Comparison of ENCODE assay signal across 21 cellular contexts in genomic region chr4:16513876-16514275, GRCh38.
"Had no signal": no experiment of that assay in that cellular context is flagged by ENCODE, and none has a peak within 500 bp of the region (broad histone marks: within the 10 kb centered on the region; RNA-seq: fewer than 3 reads in every experiment).

No MANE protein-coding gene starts in this region.

- H3K27me3 ChIP-seq: esophagus squamous epithelium, gastroesophageal sphincter, neutrophil, right atrium auricular region, sigmoid colon, testis, tibial nerve had no signal

- FAIRE-seq: endometrium, islet of Langerhans had no signal

- H3K36me3 Mint-ChIP-seq: naive thymus-derived CD8-positive, alpha-beta T cell had no signal

- H3K4me3 ChIP-seq: esophagus squamous epithelium, gastroesophageal sphincter, mucosa of descending colon, right atrium auricular region, sigmoid colon, skin epidermis, testis, tibial nerve had no signal

- H3K4me1 ChIP-seq: sigmoid colon, testis had no signal

- ATAC-seq: gastroesophageal sphincter; left lobe of liver; mucosa of descending colon; naive thymus-derived CD8-positive, alpha-beta T cell; stimulated activated naive B cell treated with anti-CD40 and anti-IgM and Interleukin-4, amounts not matched to agents 10 μg/mL and 1 μg/mL and 100 μg/mL, for 72 hours; stimulated activated naive CD8-positive, alpha-beta T cell treated with anti-CD3 and anti-CD28 coated beads, Interleukin-15, amount 100 ng/mL, for 72 hours had no signal

- H3K4me1 Mint-ChIP-seq: naive thymus-derived CD8-positive, alpha-beta T cell; stimulated activated naive B cell treated with anti-CD40 and anti-IgM and Interleukin-4, amounts not matched to agents 10 μg/mL and 1 μg/mL and 100 μg/mL, for 72 hours; stimulated activated naive CD8-positive, alpha-beta T cell treated with anti-CD3 and anti-CD28 coated beads, Interleukin-15, amount 100 ng/mL, for 72 hours had no signal

- H3K9me3 ChIP-seq: neutrophil, testis had no signal

- H3K36me3 ChIP-seq: neutrophil, right atrium auricular region, sigmoid colon had no signal

- H3K4me3 Mint-ChIP-seq: naive thymus-derived CD8-positive, alpha-beta T cell; stimulated activated naive B cell treated with anti-CD40 and anti-IgM and Interleukin-4, amounts not matched to agents 10 μg/mL and 1 μg/mL and 100 μg/mL, for 72 hours; stimulated activated naive CD8-positive, alpha-beta T cell treated with anti-CD3 and anti-CD28 coated beads, Interleukin-15, amount 100 ng/mL, for 72 hours had no signal

- H3K9me3 Mint-ChIP-seq: stimulated activated naive CD8-positive, alpha-beta T cell treated with anti-CD3 and anti-CD28 coated beads, Interleukin-15, amount 100 ng/mL, for 72 hours had no signal

- H3K27me3 Mint-ChIP-seq: stimulated activated naive B cell treated with anti-CD40 and anti-IgM and Interleukin-4, amounts not matched to agents 10 μg/mL and 1 μg/mL and 100 μg/mL, for 72 hours; stimulated activated naive CD8-positive, alpha-beta T cell treated with anti-CD3 and anti-CD28 coated beads, Interleukin-15, amount 100 ng/mL, for 72 hours had no signal

- DNase-seq: cortex of kidney; effector memory CD4-positive, alpha-beta T cell; esophagus squamous epithelium; foreskin fibroblast; mucosa of descending colon; naive thymus-derived CD8-positive, alpha-beta T cell; posterior cingulate gyrus; sigmoid colon; stimulated activated CD4-positive, alpha-beta T cell treated with anti-CD3 and anti-CD28 coated beads, Interleukin-2, amount 100 ng/mL, for 24 hours; stimulated activated CD4-positive, alpha-beta T cell treated with anti-CD3 and anti-CD28 coated beads, Interleukin-4, amount 100 ng/mL, for 4 hours; stimulated activated naive B cell treated with anti-CD40 and anti-IgM and Interleukin-4, amounts not matched to agents 10 μg/mL and 1 μg/mL and 100 μg/mL, for 72 hours; stimulated activated naive CD8-positive, alpha-beta T cell treated with anti-CD3 and anti-CD28 coated beads, Interleukin-15, amount 100 ng/mL, for 72 hours; testis had no signal

- H3K27ac ChIP-seq: esophagus squamous epithelium, gastroesophageal sphincter, neutrophil, right atrium auricular region, sigmoid colon, skin epidermis, testis, tibial nerve had no signal
